In the genomic region with DNA sequence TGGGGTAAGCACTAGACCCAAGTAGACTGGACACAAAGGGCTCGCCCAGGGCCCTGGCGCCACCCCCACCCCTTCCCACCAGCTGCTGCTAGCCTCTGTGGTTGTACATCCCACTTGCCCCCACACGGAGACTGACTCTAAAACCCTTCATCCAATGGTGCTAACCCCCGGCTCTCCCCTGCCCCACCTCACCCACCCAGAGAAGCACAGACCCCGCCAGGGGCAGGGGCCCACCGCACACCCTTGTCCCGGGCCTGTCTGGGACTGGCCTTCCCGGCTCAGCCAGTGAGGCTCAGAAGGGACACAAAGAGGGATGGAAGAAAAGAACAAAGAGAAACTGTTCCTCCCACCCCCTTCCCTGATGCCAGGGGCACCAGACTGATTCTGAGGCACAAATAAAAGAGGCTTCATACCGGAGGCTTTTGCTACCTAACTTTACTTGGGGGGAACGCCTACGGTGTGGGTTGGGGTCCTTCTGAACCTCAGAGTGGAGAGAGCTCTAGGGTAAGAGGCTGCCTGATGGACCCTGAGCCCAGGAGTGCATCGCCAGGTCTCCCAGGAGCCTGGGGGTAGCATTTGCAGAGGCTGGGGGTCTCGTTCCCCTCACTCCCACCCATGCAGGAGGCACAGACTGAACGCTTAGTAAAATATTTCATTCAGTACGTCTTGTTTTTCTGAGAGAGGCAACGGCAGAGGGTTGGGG, we compare ENCODE assay signal across 1 cellular context.
TF ChIP-seq lines count a peak whose summit lies in the region.

No MANE protein-coding gene starts in this region.

TF ChIP-seq in GM12878, 131 proteins besides CTCF, POLR2A, EP300 and RAD21:
- TF ChIP-seq MEF2B (IDR thresholded peaks at IDR 0.05; ENCODE audit: partially characterized antibody, poor library complexity, severe bottlenecking) (no peak), NR2F1 (conservative IDR thresholded peaks at IDR 0.05) (no peak), EGR1 (IDR thresholded peaks at IDR 0.05; ENCODE audit: borderline replicate concordance in 1 of 2, low read depth in 2 of 2, low read length in 2 of 2) (no peak), ATF7 (IDR thresholded peaks at IDR 0.05; ENCODE audit: low read depth) (no peak), BCL11A (IDR thresholded peaks at IDR 0.05; ENCODE audit: low read depth, low read length) (no peak), NFXL1 (IDR thresholded peaks at IDR 0.05; ENCODE audit: borderline replicate concordance) (no peak), GATAD2B (conservative IDR thresholded peaks at IDR 0.05; ENCODE audit: low read depth) (no peak)
- TF ChIP-seq, protein P1, sequence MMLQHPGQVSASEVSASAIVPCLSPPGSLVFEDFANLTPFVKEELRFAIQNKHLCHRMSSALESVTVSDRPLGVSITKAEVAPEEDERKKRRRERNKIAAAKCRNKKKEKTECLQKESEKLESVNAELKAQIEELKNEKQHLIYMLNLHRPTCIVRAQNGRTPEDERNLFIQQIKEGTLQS (IDR thresholded peaks at IDR 0.05; ENCODE audit: borderline replicate concordance, extremely low read depth, low read depth, low read length): no peak
- TF ChIP-seq, protein P2, sequence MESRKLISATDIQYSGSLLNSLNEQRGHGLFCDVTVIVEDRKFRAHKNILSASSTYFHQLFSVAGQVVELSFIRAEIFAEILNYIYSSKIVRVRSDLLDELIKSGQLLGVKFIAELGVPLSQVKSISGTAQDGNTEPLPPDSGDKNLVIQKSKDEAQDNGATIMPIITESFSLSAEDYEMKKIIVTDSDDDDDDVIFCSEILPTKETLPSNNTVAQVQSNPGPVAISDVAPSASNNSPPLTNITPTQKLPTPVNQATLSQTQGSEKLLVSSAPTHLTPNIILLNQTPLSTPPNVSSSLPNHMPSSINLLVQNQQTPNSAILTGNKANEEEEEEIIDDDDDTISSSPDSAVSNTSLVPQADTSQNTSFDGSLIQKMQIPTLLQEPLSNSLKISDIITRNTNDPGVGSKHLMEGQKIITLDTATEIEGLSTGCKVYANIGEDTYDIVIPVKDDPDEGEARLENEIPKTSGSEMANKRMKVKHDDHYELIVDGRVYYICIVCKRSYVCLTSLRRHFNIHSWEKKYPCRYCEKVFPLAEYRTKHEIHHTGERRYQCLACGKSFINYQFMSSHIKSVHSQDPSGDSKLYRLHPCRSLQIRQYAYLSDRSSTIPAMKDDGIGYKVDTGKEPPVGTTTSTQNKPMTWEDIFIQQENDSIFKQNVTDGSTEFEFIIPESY (IDR thresholded peaks at IDR 0.05): no peak
